Comparison of ENCODE assay signal across 9 cellular contexts in genomic region chr1:156692958-156693857, GRCh38. TPM values are rescaled to one million over a fixed set of nuclear protein-coding genes. Genes with fewer than 3 reads are reported as not detected.
DNase-seq lines count a peak whose midpoint lies in the region; ATAC-seq, FAIRE-seq and TF ChIP-seq lines count a peak whose summit lies in the region.
"Had no signal": no experiment of that assay in that cellular context is flagged by ENCODE, and none has a peak within 500 bp of the region (broad histone marks: within the 10 kb centered on the region; RNA-seq: fewer than 3 reads in every experiment).

No MANE protein-coding gene starts in this region.

- WGBS in HepG2 (ENCODE audit: low lambda C conversion rate): 21% methylated on average over 13 of the region's 16 CpGs
- 30% methylated on average over 7 of the region's 16 CpGs for WGBS in right lobe of liver (ENCODE audit: insufficient coverage, low coverage, low lambda C conversion rate, missing lambda C conversion rate)

- POLR2A ChIA-PET in HepG2 (lab: Yijun Ruan, JAX): interaction anchor here (2.0 kb wide), 1 partner anchor 35 kb away, joined by 5 read pairs; the partner anchor contains the start of genes ISG20L2 and METTL25B

- TF ChIP-seq CTCF in HepG2 (CRISPR knock-in tag; IDR thresholded peaks at IDR 0.05) (no peak), right lobe of liver (IDR thresholded peaks at IDR 0.05) (no peak)

- H3K4me2 ChIP-seq in HepG2 (ENCODE audit: low read depth, low read length): no peak overlapping the region

- DNase-seq in HepG2 (ENCODE audit: low spot score) (peak; percentile 23), right lobe of liver (no peak), RPMI8226 (peak; percentile 92), activated gamma-delta T cell treated with Interleukin-2 at 50 U/mL for 16 hours (no peak), D341Med (ENCODE audit: low spot score) (no peak)
- DNase-seq in activated CD4-positive, CD25-positive, alpha-beta regulatory T cell (lab: John Stamatoyannopoulos, UW): no peak
- DNase-seq in activated naive CD4-positive, alpha-beta T cell treated with Interleukin-2 at 50 U/mL for 16 hours: no peak
- DNase-seq: activated B cell treated with CpG ODN at 0.5 μM for 24 hours had no signal

- H3K27ac ChIP-seq in HepG2 (ENCODE audit: extremely low read length, insufficient read depth, low read length): no peak overlapping the region
- H3K27ac ChIP-seq in right lobe of liver: no peak overlapping the region
- H3K27ac ChIP-seq in iPS-18a (ENCODE audit: low read length): peak overlapping the region; percentile 72

- no peaks in the 10 kb centered on the region for H4K20me1 ChIP-seq in HepG2 (ENCODE audit: insufficient read depth, low read length)

- BruUV-seq in HepG2 (replicated peaks; lab: Mats Ljungman, UMichigan): no TSS peak

- H3K9me3 ChIP-seq in HepG2 (ENCODE audit: low read length): no peaks in the 10 kb centered on the region
- H3K9me3 ChIP-seq in right lobe of liver: no peaks in the 10 kb centered on the region
- H3K9me3 ChIP-seq in iPS-18a (ENCODE audit: control insufficient read depth, low read depth, low read length): no peaks in the 10 kb centered on the region

- TF ChIP-seq EP300 in HepG2 (IDR thresholded peaks at IDR 0.05; ENCODE audit: low read depth in 2 of 2, low read length in 2 of 2): no peak
- TF ChIP-seq EP300 in HepG2 (CRISPR knock-in tag; IDR thresholded peaks at IDR 0.05; ENCODE audit: borderline replicate concordance): no peak

- H3K36me3 ChIP-seq in HepG2 (replicated peaks in 1 of 2; ENCODE audit: control insufficient read depth in 1 of 2, insufficient read depth in 2 of 2, low read length in 2 of 2) (no peaks in the 10 kb centered on the region), right lobe of liver (no peaks in the 10 kb centered on the region), iPS-18a (ENCODE audit: control insufficient read depth, low read depth, low read length) (peaks cover 4% of the 10 kb centered on the region)

- H3K9ac ChIP-seq in HepG2 (ENCODE audit: insufficient read depth, low read depth, low read length): no peak overlapping the region
- peak overlapping the region; percentile 54 for H3K9ac ChIP-seq in iPS-18a (ENCODE audit: low read length)

- no peaks in the 10 kb centered on the region for H3K79me2 ChIP-seq in HepG2 (ENCODE audit: insufficient read depth, low read length)

- CTCF ChIA-PET in HepG2 (lab: Yijun Ruan, JAX; ENCODE audit: low intra/inter-chr PET ratio, low total read pairs): interaction anchor here (0.7 kb wide), 2 partner anchors 13 to 33 kb away, joined by 3 read pairs; no protein-coding TSS in a partner anchor

- TF ChIP-seq POLR2A in HepG2 (IDR thresholded peaks at IDR 0.05; ENCODE audit: insufficient read depth in 1 of 2, low read depth in 2 of 2, low read length in 2 of 2): no peak
- no peak for TF ChIP-seq POLR2A in right lobe of liver (IDR thresholded peaks at IDR 0.05)

- H3K27me3 ChIP-seq in HepG2 (ENCODE audit: control insufficient read depth in 1 of 2, insufficient read depth in 2 of 2, low read length in 2 of 2) (peaks cover 15 to 58% of the 10 kb centered on the region in 2 experiments), right lobe of liver (peaks cover 0 to 5% of the 10 kb centered on the region in 2 donors), iPS-18a (ENCODE audit: control insufficient read depth, insufficient read depth, low read length) (peaks cover 20% of the 10 kb centered on the region)

- TF ChIP-seq RAD21 in HepG2 (CRISPR knock-in tag; IDR thresholded peaks at IDR 0.05): no peak

- intact Hi-C loops in HepG2 (cut with micrococcal nuclease; ENCODE audit: unreplicated experiment) (no loop called here), right lobe of liver (cut with DNase I) (no loop called here)

- in situ Hi-C loops in HepG2 (cut with HindIII; ENCODE audit: extremely low pct_ligation_motif_present, low pct_unique_long_range_greater_than_20kb): loop anchor here (10.0 kb wide), 2 partner anchors 172 to 232 kb away; partner anchors contain the start of genes LRRC71 and NTRK1

- FAIRE-seq in HepG2 (lab: Jason Lieb, UNC): no peak

- H3K4me3 ChIP-seq in HepG2 (replicated peaks in 1 of 3; ENCODE audit: insufficient read depth in 1 of 3, low read depth in 2 of 3, low read length in 3 of 3) (no peak overlapping the region), right lobe of liver (no peak overlapping the region), iPS-18a (ENCODE audit: low read length) (peak overlapping the region; percentile 52)

- H3K4me1 ChIP-seq in HepG2 (ENCODE audit: insufficient read depth, low read length) (peaks cover 47% of the 10 kb centered on the region), right lobe of liver (peaks cover 0 to 7% (median 0%) of the 10 kb centered on the region in 4 donors), iPS-18a (ENCODE audit: control insufficient read depth, low read depth, low read length) (peaks cover 53% of the 10 kb centered on the region)

- H2AFZ ChIP-seq in HepG2 (ENCODE audit: low read length): no peak overlapping the region

- ATAC-seq in HepG2: no peak
- no peak for ATAC-seq in right lobe of liver

RNA-seq across cellular contexts. Expression of gene CRABP2, which starts 12.2 kb away (rescaled TPM):
- total RNA-seq in HepG2 (2016; rRNA removed; fragmentation: Illumina TruSeq; extraction: Trizol): 0.21 and 0.60 TPM in 2 replicates
- total RNA-seq in HepG2 (2016; cell fraction: cytosol; rRNA removed; fragmentation: Illumina TruSeq; extraction: Trizol; ENCODE audit: low read depth): not detected in 2 replicates
- total RNA-seq in HepG2 (2016; cell fraction: insoluble cytoplasmic fraction; rRNA removed; fragmentation: Illumina TruSeq; extraction: Trizol): 0.28 TPM in 1 of 2 replicates, not detected in the other
- not detected in 2 replicates for total RNA-seq in HepG2 (2016; cell fraction: membrane; rRNA removed; fragmentation: Illumina TruSeq; extraction: Trizol)
- not detected in 2 replicates for total RNA-seq in HepG2 (2016; cell fraction: nucleus; rRNA removed; fragmentation: Illumina TruSeq; extraction: Trizol)
- polyA plus RNA-seq in HepG2 (2011; rRNA removed): 0.37 and 0.40 TPM in 2 replicates
- polyA plus RNA-seq in HepG2 (2011; cell fraction: cytosol; rRNA removed): 0.14 and 0.16 TPM in 2 replicates
- polyA plus RNA-seq in HepG2 (2011; cell fraction: nucleus; rRNA removed): 0.50 and 0.85 TPM in 2 replicates
- polyA plus RNA-seq in HepG2 (2012): 1.3 TPM in 1 of 2 replicates, not detected in the other
- 0.24 TPM in 1 of 2 replicates, not detected in the other for polyA plus RNA-seq in HepG2 (2016; cell fraction: cytosol; fragmentation: Illumina TruSeq; extraction: Trizol; ENCODE audit: low read depth)
- 0.57 and 0.99 TPM in 2 replicates for polyA plus RNA-seq in HepG2 (2016; cell fraction: insoluble cytoplasmic fraction; fragmentation: Illumina TruSeq; extraction: Trizol; ENCODE audit: low read depth)
- not detected in 2 replicates for polyA plus RNA-seq in HepG2 (2016; cell fraction: membrane; fragmentation: Illumina TruSeq; extraction: Trizol; ENCODE audit: low read depth)
- polyA plus RNA-seq in HepG2 (2016; cell fraction: nucleus; fragmentation: Illumina TruSeq; extraction: Trizol; ENCODE audit: insufficient read depth, low read depth): 0.51 and 1.8 TPM in 2 replicates
- polyA minus RNA-seq in HepG2 (2011; rRNA and poly(A)+ RNA removed; ENCODE audit: low replicate concordance): 1.2 TPM in 1 of 2 replicates, not detected in the other
- polyA minus RNA-seq in HepG2 (2011; cell fraction: cytosol; rRNA and poly(A)+ RNA removed): not detected in 2 replicates
- not detected in 2 replicates for polyA minus RNA-seq in HepG2 (2011; cell fraction: nucleus; rRNA and poly(A)+ RNA removed)
- under 1 TPM in 1 of 6 experiments, not detected in 5; 0.24 TPM for total RNA-seq in right lobe of liver

RNA-seq across cellular contexts. Expression of gene NES, which starts 16.0 kb away (rescaled TPM):
- total RNA-seq in HepG2 (2016; rRNA removed; fragmentation: Illumina TruSeq; extraction: Trizol) (12.7 and 16.6 TPM in 2 replicates), right lobe of liver (1 to 10 TPM; 1.1 to 7.5 (median 2.6) TPM)
- 0.30 and 0.53 TPM in 2 replicates for total RNA-seq in HepG2 (2016; cell fraction: cytosol; rRNA removed; fragmentation: Illumina TruSeq; extraction: Trizol; ENCODE audit: low read depth)
- 9.1 and 18.2 TPM in 2 replicates for total RNA-seq in HepG2 (2016; cell fraction: insoluble cytoplasmic fraction; rRNA removed; fragmentation: Illumina TruSeq; extraction: Trizol)
- 1.4 and 1.5 TPM in 2 replicates for total RNA-seq in HepG2 (2016; cell fraction: membrane; rRNA removed; fragmentation: Illumina TruSeq; extraction: Trizol)
- 11.7 and 13.1 TPM in 2 replicates for total RNA-seq in HepG2 (2016; cell fraction: nucleus; rRNA removed; fragmentation: Illumina TruSeq; extraction: Trizol)
- 1.7 and 2.5 TPM in 2 replicates for polyA plus RNA-seq in HepG2 (2011; rRNA removed)
- 1.1 and 1.2 TPM in 2 replicates for polyA plus RNA-seq in HepG2 (2011; cell fraction: cytosol; rRNA removed)
- polyA plus RNA-seq in HepG2 (2011; cell fraction: nucleus; rRNA removed): 9.3 and 9.7 TPM in 2 replicates
- polyA plus RNA-seq in HepG2 (2012): 3.5 and 3.6 TPM in 2 replicates
- polyA plus RNA-seq in HepG2 (2016; cell fraction: cytosol; fragmentation: Illumina TruSeq; extraction: Trizol; ENCODE audit: low read depth): 0.32 and 0.38 TPM in 2 replicates
- polyA plus RNA-seq in HepG2 (2016; cell fraction: insoluble cytoplasmic fraction; fragmentation: Illumina TruSeq; extraction: Trizol; ENCODE audit: low read depth): 8.6 and 10.8 TPM in 2 replicates
- 0.46 and 0.93 TPM in 2 replicates for polyA plus RNA-seq in HepG2 (2016; cell fraction: membrane; fragmentation: Illumina TruSeq; extraction: Trizol; ENCODE audit: low read depth)
- polyA plus RNA-seq in HepG2 (2016; cell fraction: nucleus; fragmentation: Illumina TruSeq; extraction: Trizol; ENCODE audit: insufficient read depth, low read depth): 27.3 and 27.7 TPM in 2 replicates
- 0.91 and 2.7 TPM in 2 replicates for polyA minus RNA-seq in HepG2 (2011; rRNA and poly(A)+ RNA removed; ENCODE audit: low replicate concordance)
- 2.4 and 2.5 TPM in 2 replicates for polyA minus RNA-seq in HepG2 (2011; cell fraction: cytosol; rRNA and poly(A)+ RNA removed)
- 1.5 and 1.7 TPM in 2 replicates for polyA minus RNA-seq in HepG2 (2011; cell fraction: nucleus; rRNA and poly(A)+ RNA removed)
- total RNA-seq: activated B cell treated with CpG ODN at 0.5 μM for 24 hours had no signal

RNA-seq across cellular contexts. Expression of gene METTL25B, which starts 35.1 kb away (rescaled TPM):
- total RNA-seq in HepG2 (2016; rRNA removed; fragmentation: Illumina TruSeq; extraction: Trizol) (8.1 and 11.9 TPM in 2 replicates), right lobe of liver (10 to 100 TPM; 11.6 to 25.7 (median 20.6) TPM)
- total RNA-seq in HepG2 (2016; cell fraction: cytosol; rRNA removed; fragmentation: Illumina TruSeq; extraction: Trizol; ENCODE audit: low read depth): 4.8 and 7.1 TPM in 2 replicates
- total RNA-seq in HepG2 (2016; cell fraction: insoluble cytoplasmic fraction; rRNA removed; fragmentation: Illumina TruSeq; extraction: Trizol): 8.7 and 14.6 TPM in 2 replicates
- 7.4 and 7.9 TPM in 2 replicates for total RNA-seq in HepG2 (2016; cell fraction: membrane; rRNA removed; fragmentation: Illumina TruSeq; extraction: Trizol)
- total RNA-seq in HepG2 (2016; cell fraction: nucleus; rRNA removed; fragmentation: Illumina TruSeq; extraction: Trizol): 8.7 and 16.4 TPM in 2 replicates
- 24.0 and 26.3 TPM in 2 replicates for polyA plus RNA-seq in HepG2 (2011; rRNA removed)
- polyA plus RNA-seq in HepG2 (2011; cell fraction: cytosol; rRNA removed): 15.1 and 18.0 TPM in 2 replicates
- 45.6 and 53.5 TPM in 2 replicates for polyA plus RNA-seq in HepG2 (2011; cell fraction: nucleus; rRNA removed)
- 18.4 and 20.2 TPM in 2 replicates for polyA plus RNA-seq in HepG2 (2012)
- polyA plus RNA-seq in HepG2 (2016; cell fraction: cytosol; fragmentation: Illumina TruSeq; extraction: Trizol; ENCODE audit: low read depth): 4.1 and 5.6 TPM in 2 replicates
- polyA plus RNA-seq in HepG2 (2016; cell fraction: insoluble cytoplasmic fraction; fragmentation: Illumina TruSeq; extraction: Trizol; ENCODE audit: low read depth): 7.1 and 9.1 TPM in 2 replicates
- 6.4 and 8.1 TPM in 2 replicates for polyA plus RNA-seq in HepG2 (2016; cell fraction: membrane; fragmentation: Illumina TruSeq; extraction: Trizol; ENCODE audit: low read depth)
- 35.7 and 36.8 TPM in 2 replicates for polyA plus RNA-seq in HepG2 (2016; cell fraction: nucleus; fragmentation: Illumina TruSeq; extraction: Trizol; ENCODE audit: insufficient read depth, low read depth)
- 28.4 and 53.9 TPM in 2 replicates for polyA minus RNA-seq in HepG2 (2011; rRNA and poly(A)+ RNA removed; ENCODE audit: low replicate concordance)
- 9.3 and 11.1 TPM in 2 replicates for polyA minus RNA-seq in HepG2 (2011; cell fraction: cytosol; rRNA and poly(A)+ RNA removed)
- 16.1 and 19.6 TPM in 2 replicates for polyA minus RNA-seq in HepG2 (2011; cell fraction: nucleus; rRNA and poly(A)+ RNA removed)

RNA-seq across cellular contexts. Expression of gene ISG20L2, which starts 35.4 kb away (rescaled TPM):
- total RNA-seq in HepG2 (2016; rRNA removed; fragmentation: Illumina TruSeq; extraction: Trizol) (17.8 and 19.8 TPM in 2 replicates), right lobe of liver (10 to 100 TPM; 10.3 to 14.1 (median 12.2) TPM)
- total RNA-seq in HepG2 (2016; cell fraction: cytosol; rRNA removed; fragmentation: Illumina TruSeq; extraction: Trizol; ENCODE audit: low read depth): 4.3 and 4.7 TPM in 2 replicates
- total RNA-seq in HepG2 (2016; cell fraction: insoluble cytoplasmic fraction; rRNA removed; fragmentation: Illumina TruSeq; extraction: Trizol): 17.0 and 17.7 TPM in 2 replicates
- total RNA-seq in HepG2 (2016; cell fraction: membrane; rRNA removed; fragmentation: Illumina TruSeq; extraction: Trizol): 13.2 and 14.0 TPM in 2 replicates
- total RNA-seq in HepG2 (2016; cell fraction: nucleus; rRNA removed; fragmentation: Illumina TruSeq; extraction: Trizol): 9.6 and 14.9 TPM in 2 replicates
- polyA plus RNA-seq in HepG2 (2011; rRNA removed): 21.3 and 22.8 TPM in 2 replicates
- 14.8 and 16.6 TPM in 2 replicates for polyA plus RNA-seq in HepG2 (2011; cell fraction: cytosol; rRNA removed)
- polyA plus RNA-seq in HepG2 (2011; cell fraction: nucleus; rRNA removed): 7.5 and 8.0 TPM in 2 replicates
- 13.2 and 14.7 TPM in 2 replicates for polyA plus RNA-seq in HepG2 (2012)
- 4.2 and 5.1 TPM in 2 replicates for polyA plus RNA-seq in HepG2 (2016; cell fraction: cytosol; fragmentation: Illumina TruSeq; extraction: Trizol; ENCODE audit: low read depth)
- polyA plus RNA-seq in HepG2 (2016; cell fraction: insoluble cytoplasmic fraction; fragmentation: Illumina TruSeq; extraction: Trizol; ENCODE audit: low read depth): 31.5 and 36.7 TPM in 2 replicates
- 12.8 and 15.4 TPM in 2 replicates for polyA plus RNA-seq in HepG2 (2016; cell fraction: membrane; fragmentation: Illumina TruSeq; extraction: Trizol; ENCODE audit: low read depth)
- polyA plus RNA-seq in HepG2 (2016; cell fraction: nucleus; fragmentation: Illumina TruSeq; extraction: Trizol; ENCODE audit: insufficient read depth, low read depth): 21.4 and 24.7 TPM in 2 replicates
- polyA minus RNA-seq in HepG2 (2011; rRNA and poly(A)+ RNA removed; ENCODE audit: low replicate concordance): 27.7 and 116 TPM in 2 replicates
- 9.0 and 13.8 TPM in 2 replicates for polyA minus RNA-seq in HepG2 (2011; cell fraction: cytosol; rRNA and poly(A)+ RNA removed)
- polyA minus RNA-seq in HepG2 (2011; cell fraction: nucleus; rRNA and poly(A)+ RNA removed): 11.8 and 21.6 TPM in 2 replicates

RNA-seq across cellular contexts. Expression of gene MRPL24, which starts 47.7 kb away (rescaled TPM):
- 42.9 and 45.7 TPM in 2 replicates for total RNA-seq in HepG2 (2016; rRNA removed; fragmentation: Illumina TruSeq; extraction: Trizol)
- 18.3 and 22.1 TPM in 2 replicates for total RNA-seq in HepG2 (2016; cell fraction: cytosol; rRNA removed; fragmentation: Illumina TruSeq; extraction: Trizol; ENCODE audit: low read depth)
- total RNA-seq in HepG2 (2016; cell fraction: insoluble cytoplasmic fraction; rRNA removed; fragmentation: Illumina TruSeq; extraction: Trizol): 43.5 and 49.0 TPM in 2 replicates
- total RNA-seq in HepG2 (2016; cell fraction: membrane; rRNA removed; fragmentation: Illumina TruSeq; extraction: Trizol): 21.2 and 21.3 TPM in 2 replicates
- 13.5 and 22.5 TPM in 2 replicates for total RNA-seq in HepG2 (2016; cell fraction: nucleus; rRNA removed; fragmentation: Illumina TruSeq; extraction: Trizol)
- polyA plus RNA-seq in HepG2 (2011; rRNA removed): 37.7 and 38.1 TPM in 2 replicates
- polyA plus RNA-seq in HepG2 (2011; cell fraction: cytosol; rRNA removed): 28.3 and 29.4 TPM in 2 replicates
- polyA plus RNA-seq in HepG2 (2011; cell fraction: nucleus; rRNA removed): 15.0 and 17.2 TPM in 2 replicates
- 29.0 TPM in 2 replicates for polyA plus RNA-seq in HepG2 (2012)
- polyA plus RNA-seq in HepG2 (2016; cell fraction: cytosol; fragmentation: Illumina TruSeq; extraction: Trizol; ENCODE audit: low read depth): 21.1 and 21.8 TPM in 2 replicates
- polyA plus RNA-seq in HepG2 (2016; cell fraction: insoluble cytoplasmic fraction; fragmentation: Illumina TruSeq; extraction: Trizol; ENCODE audit: low read depth): 58.3 and 58.4 TPM in 2 replicates
- 18.3 and 20.0 TPM in 2 replicates for polyA plus RNA-seq in HepG2 (2016; cell fraction: membrane; fragmentation: Illumina TruSeq; extraction: Trizol; ENCODE audit: low read depth)
- polyA plus RNA-seq in HepG2 (2016; cell fraction: nucleus; fragmentation: Illumina TruSeq; extraction: Trizol; ENCODE audit: insufficient read depth, low read depth): 39.4 and 46.6 TPM in 2 replicates
- 13.2 and 67.4 TPM in 2 replicates for polyA minus RNA-seq in HepG2 (2011; rRNA and poly(A)+ RNA removed; ENCODE audit: low replicate concordance)
- polyA minus RNA-seq in HepG2 (2011; cell fraction: cytosol; rRNA and poly(A)+ RNA removed): 8.8 and 9.7 TPM in 2 replicates
- polyA minus RNA-seq in HepG2 (2011; cell fraction: nucleus; rRNA and poly(A)+ RNA removed): 5.7 and 8.6 TPM in 2 replicates
- 10 to 100 TPM; 47.2 to 83.2 (median 61.4) TPM for total RNA-seq in right lobe of liver

Comparison
In these comparisons a context has a peak if more than half of its experiments do, and no peak if none do; other contexts are left out.
1. DNase-seq: peak in HepG2 (single experiment) and RPMI8226 (single experiment); none in right lobe of liver (0 of 3), activated gamma-delta T cell treated with Interleukin-2 at 50 U/mL for 16 hours (single experiment), D341Med (single experiment), activated CD4-positive, CD25-positive, alpha-beta regulatory T cell (0 of 4) and activated naive CD4-positive, alpha-beta T cell treated with Interleukin-2 at 50 U/mL for 16 hours (single experiment).